Comparison of ENCODE assay signal across 12 cellular contexts in genomic region chr15:40766194-40766830, GRCh38. TPM values are rescaled to one million over a fixed set of nuclear protein-coding genes. Genes with fewer than 3 reads are reported as not detected.
DNase-seq lines count a peak whose midpoint lies in the region; ATAC-seq, FAIRE-seq and TF ChIP-seq lines count a peak whose summit lies in the region.
"Had no signal": no experiment of that assay in that cellular context is flagged by ENCODE, and none has a peak within 500 bp of the region (broad histone marks: within the 10 kb centered on the region; RNA-seq: fewer than 3 reads in every experiment).

No MANE protein-coding gene starts in this region.

- no peak overlapping the region for H2BK15ac ChIP-seq in H1 (ENCODE audit: low read length)

- H3K4me1 ChIP-seq in H1 (replicated peaks in 1 of 4; ENCODE audit: control insufficient read depth in 3 of 4, insufficient read depth in 4 of 4, low read length in 3 of 4), result peaks cover 6 to 30% (median 19%) of the 10 kb centered on the region in 4 experiments

- DNase-seq in activated CD4-positive, alpha-beta T cell treated with anti-CD3 and anti-CD28 coated beads for 36 hours, result no peak
- no peak for DNase-seq in activated CD4-positive, alpha-beta T cell treated with anti-CD3 and anti-CD28 coated beads for 1 hour
- peak; percentile 54 for DNase-seq in SK-N-DZ (ENCODE audit: low spot score)
- no peak for DNase-seq in H1 (ENCODE audit: low read depth in 1 of 2, low spot score in 2 of 2)
- no peak for DNase-seq in RKO (ENCODE audit: low spot score)
- no peak for DNase-seq in D721Med (ENCODE audit: insufficient read length, low spot score)
- DNase-seq: activated naive CD4-positive, alpha-beta T cell treated with Interleukin-2 at 50 U/mL for 16 hours; GF-D8; NCI-H146 had no signal

- no peak overlapping the region for H4K5ac ChIP-seq in H1 (ENCODE audit: insufficient read length, low read depth, low read length)

- peaks cover 14% of the 10 kb centered on the region; the same call in 1 of the 2 replicates for H3K23me2 ChIP-seq in H1 (ENCODE audit: low read depth, low read length)

- H4K20me1 ChIP-seq in H1 (replicated peaks in 1 of 2; ENCODE audit: control insufficient read depth in 1 of 2, insufficient read depth in 2 of 2, low read length in 2 of 2), result peaks cover 0 to 2% of the 10 kb centered on the region in 2 experiments

- POLR2A ChIA-PET in activated CD4-positive, alpha-beta T cell treated with anti-CD3 and anti-CD28 coated beads for 36 hours (lab: Charles Lee), result interaction anchor here (0.5 to 1.4 kb wide), 4 partner anchors 16 to 187 kb away, joined by 3 to 11 read pairs (median 6); partner anchors contain the start of gene CHAC1
- POLR2A ChIA-PET in H1 (lab: Charles Lee; ENCODE audit: partially characterized antibody), result interaction anchor here (0.9 to 2.0 kb wide), 9 partner anchors 10 to 128 kb away, joined by 3 to 9 read pairs (median 4); partner anchors contain the start of gene SPINT1

- H3K4me3 ChIP-seq in H1 (ENCODE audit: extremely low read depth in 1 of 4, insufficient read depth in 2 of 4, low read depth in 3 of 4, low read length in 4 of 4), result no peak overlapping the region
- no peak overlapping the region for H3K4me3 ChIP-seq in skin epidermis

- H3K27ac ChIP-seq in H1 (ENCODE audit: low read depth, low read length) (no peak overlapping the region), skin epidermis (peak overlapping the region in 13 of 21 experiments; percentile 26 to 84 (median 58))

- no peak overlapping the region for H2AFZ ChIP-seq in H1 (ENCODE audit: low read length)

- H3K79me1 ChIP-seq in H1 (ENCODE audit: low read depth, low read length), result no peaks in the 10 kb centered on the region; the same call in 1 of the 2 replicates

- H3K36me3 ChIP-seq in H1 (ENCODE audit: control insufficient read depth in 2 of 4, insufficient read depth in 4 of 4, low read length in 3 of 4), result no peaks in the 10 kb centered on the region

- no peak overlapping the region for H3K4me3 Mint-ChIP-seq in activated CD4-positive, alpha-beta T cell treated with anti-CD3 and anti-CD28 coated beads for 36 hours

- no peak for ATAC-seq in activated CD4-positive, alpha-beta T cell treated with anti-CD3 and anti-CD28 coated beads for 36 hours
- no peak for ATAC-seq in GM18502 (IDR thresholded peaks at IDR 0.05; ENCODE audit: poor library complexity, unreplicated experiment)

- peaks cover 48% of the 10 kb centered on the region for H3K4me1 Mint-ChIP-seq in activated CD4-positive, alpha-beta T cell treated with anti-CD3 and anti-CD28 coated beads for 36 hours

- no peaks in the 10 kb centered on the region for H3K9me3 Mint-ChIP-seq in activated CD4-positive, alpha-beta T cell treated with anti-CD3 and anti-CD28 coated beads for 36 hours (ENCODE audit: low read depth)

- intact Hi-C loops in activated CD4-positive, alpha-beta T cell treated with anti-CD3 and anti-CD28 coated beads for 36 hours (cut with DNase I, micrococcal nuclease), result no loop called here

- FAIRE-seq in H1 (lab: Jason Lieb, UNC) (no peak), D721Med (lab: Jason Lieb, UNC) (no peak)

- TF ChIP-seq RAD21 in H1 (IDR thresholded peaks at IDR 0.05 in 1 of 2, conservative IDR thresholded peaks at IDR 0.05 in 1 of 2; ENCODE audit: low read depth in 2 of 2, low read length in 2 of 2), result no peak

- 0 out of 2 replicates have a peak overlapping the region, but pooled peaks have one; percentile 4 for H4K8ac ChIP-seq in H1 (ENCODE audit: extremely low read depth, insufficient read depth, low read length)

- peak overlapping the region; percentile 44 to 65; a peak in 2 of 4 replicates for H3K4me2 ChIP-seq in H1 (ENCODE audit: insufficient read depth in 1 of 2, low read depth in 2 of 2, low read length in 2 of 2)

- 86% methylated on average over 8 of the region's 8 CpGs; no CpG with 5 or more reads in 1 of the 2 experiments for WGBS in H1 (ENCODE audit: extremely low coverage in 1 of 2, insufficient coverage in 1 of 2, insufficient read length in 1 of 2, insufficient replicate concordance in 2 of 2, low coverage in 1 of 2, low lambda C conversion rate in 2 of 2, missing lambda C conversion rate in 1 of 2), 2 experiments

- no peaks in the 10 kb centered on the region for H3K9me3 ChIP-seq in H1 (ENCODE audit: insufficient read depth in 2 of 2, low read depth in 1 of 2, low read length in 1 of 2)

- no peak overlapping the region for H3K14ac ChIP-seq in H1 (ENCODE audit: insufficient read length)

- TF ChIP-seq POLR2A in H1 (IDR thresholded peaks at IDR 0.05; ENCODE audit: control extremely low read depth in 1 of 2, low read depth in 2 of 2, low read length in 2 of 2), result no peak

- no peak overlapping the region for H3K56ac ChIP-seq in H1 (replicated peaks; ENCODE audit: insufficient read length, low read depth, low read length)

- H3K23ac ChIP-seq in H1 (ENCODE audit: insufficient read length), result no peak overlapping the region

- no peak overlapping the region for H3K4ac ChIP-seq in H1 (replicated peaks; ENCODE audit: insufficient read length, low read depth, low read length)

- H3K18ac ChIP-seq in H1 (ENCODE audit: extremely low read depth, low read length), result no peak overlapping the region

- no peaks in the 10 kb centered on the region for H3K27me3 Mint-ChIP-seq in activated CD4-positive, alpha-beta T cell treated with anti-CD3 and anti-CD28 coated beads for 36 hours

- CTCF ChIA-PET in activated CD4-positive, alpha-beta T cell treated with anti-CD3 and anti-CD28 coated beads for 36 hours (lab: Charles Lee), result interaction anchor here (0.7 to 1.9 kb wide), 5 partner anchors 12 to 1129 kb away, joined by 3 to 5 read pairs (median 4); no protein-coding TSS in a partner anchor
- CTCF ChIA-PET in H1 (lab: Charles Lee; ENCODE audit: partially characterized antibody), result interaction anchor here (0.6 to 15.3 kb wide), 14 partner anchors 10 to 727 kb away, joined by 3 to 184 read pairs (median 6); partner anchors contain the start of gene VPS18

- TF ChIP-seq CTCF in H1 (IDR thresholded peaks at IDR 0.05; ENCODE audit: control extremely low read depth in 1 of 3, insufficient read depth in 1 of 3, low read depth in 1 of 3, low read length in 3 of 3) (no peak), D721Med (IDR thresholded peaks at IDR 0.05; ENCODE audit: insufficient read depth, missing control alignments) (no peak)

- H2BK5ac ChIP-seq in H1 (ENCODE audit: low read depth, low read length), result peak overlapping the region; percentile 66; the same call in 1 of the 2 replicates

- no peak for TF ChIP-seq EP300 in H1 (IDR thresholded peaks at IDR 0.05; ENCODE audit: borderline replicate concordance in 1 of 2, low read depth in 2 of 2, low read length in 2 of 2)

- H3K9ac ChIP-seq in H1 (replicated peaks in 1 of 4; ENCODE audit: extremely low read depth in 1 of 4, low read depth in 3 of 4, low read length in 3 of 4), result no peak overlapping the region

- peak overlapping the region; percentile 47 for H3K27ac Mint-ChIP-seq in activated CD4-positive, alpha-beta T cell treated with anti-CD3 and anti-CD28 coated beads for 36 hours

- H3K79me2 ChIP-seq in H1 (ENCODE audit: control insufficient read depth in 1 of 2, insufficient read depth in 2 of 2, low read length in 2 of 2), result no peaks in the 10 kb centered on the region

- peaks cover 6% of the 10 kb centered on the region for H3K36me3 Mint-ChIP-seq in activated CD4-positive, alpha-beta T cell treated with anti-CD3 and anti-CD28 coated beads for 36 hours (ENCODE audit: low read depth)

- H2AK5ac ChIP-seq in H1 (ENCODE audit: low read depth, low read length), result no peak overlapping the region

- no peak overlapping the region for H2BK120ac ChIP-seq in H1 (replicated peaks; ENCODE audit: low read depth, low read length)

- H3K27me3 ChIP-seq in H1 (replicated peaks in 1 of 4; ENCODE audit: control insufficient read depth in 3 of 4, extremely low read depth in 1 of 4, insufficient read depth in 3 of 4, low read length in 3 of 4), result peaks cover 0 to 7% (median 3%) of the 10 kb centered on the region in 4 experiments; a peak in 5 of 7 replicates

- peak overlapping the region; percentile 49 for H4K91ac ChIP-seq in H1 (replicated peaks; ENCODE audit: insufficient read length, low read length)

- peak overlapping the region; percentile 84; the same call in 1 of the 2 replicates for H2BK12ac ChIP-seq in H1 (ENCODE audit: low read depth, low read length)

- H2BK20ac ChIP-seq in H1 (ENCODE audit: low read length), result 0 out of 2 replicates have a peak overlapping the region, but pooled peaks have one; percentile 13

RNA-seq across cellular contexts. Expression of gene GCHFR, which starts 2.4 kb away (rescaled TPM):
- 10 to 100 TPM; 32.8 to 41.1 TPM for total RNA-seq in activated CD4-positive, alpha-beta T cell treated with anti-CD3 and anti-CD28 coated beads for 36 hours
- 182 and 219 TPM in 2 replicates for polyA plus RNA-seq in SK-N-DZ (2014; cell fraction: cytosol; rRNA removed)
- 70.3 and 127 TPM in 2 replicates for polyA plus RNA-seq in SK-N-DZ (2014; cell fraction: nucleus; rRNA removed)
- total RNA-seq in H1 (2021; fragmentation: NEBNext Ultra II Directional; extraction: Animal tissue kit (Norgen Biotek cat#: 25700)), result 22.7 and 25.9 TPM in 2 replicates
- polyA plus RNA-seq in H1 (2011; rRNA removed), result 81.5 and 102 TPM in 2 replicates
- polyA plus RNA-seq in H1 (2011; cell fraction: cytosol; rRNA removed), result 59.2 TPM
- 56.4 TPM for polyA plus RNA-seq in H1 (2011; cell fraction: nucleus; rRNA removed)
- 21.1 to 35.2 TPM (median 30.6 TPM) in 4 replicates for polyA plus RNA-seq in H1 (2012, experiment 1 of 2)
- 35.5 TPM for polyA plus RNA-seq in H1 (2012, experiment 2 of 2)
- 29.6 TPM for polyA plus RNA-seq in H1 (2013, experiment 1 of 2)
- polyA plus RNA-seq in H1 (2013, experiment 2 of 2), result 28.9 TPM
- 8.3 and 8.8 TPM in 2 replicates for polyA minus RNA-seq in H1 (2011; rRNA and poly(A)+ RNA removed)
- 14.4 TPM for polyA minus RNA-seq in H1 (2011; cell fraction: cytosol; rRNA and poly(A)+ RNA removed)
- polyA minus RNA-seq in H1 (2011; cell fraction: nucleus; rRNA and poly(A)+ RNA removed), result 17.8 TPM

RNA-seq across cellular contexts. Expression of gene C15orf62, which starts 3.5 kb away (rescaled TPM):
- total RNA-seq in activated CD4-positive, alpha-beta T cell treated with anti-CD3 and anti-CD28 coated beads for 36 hours, result under 1 TPM; 0.58 to 0.80 TPM
- 2.1 and 2.9 TPM in 2 replicates for polyA plus RNA-seq in SK-N-DZ (2014; cell fraction: cytosol; rRNA removed)
- 1.9 and 2.4 TPM in 2 replicates for polyA plus RNA-seq in SK-N-DZ (2014; cell fraction: nucleus; rRNA removed)
- total RNA-seq in H1 (2021; fragmentation: NEBNext Ultra II Directional; extraction: Animal tissue kit (Norgen Biotek cat#: 25700)), result 0.56 and 0.57 TPM in 2 replicates
- 0.06 and 0.19 TPM in 2 replicates for polyA plus RNA-seq in H1 (2011; rRNA removed)
- polyA plus RNA-seq in H1 (2011; cell fraction: cytosol; rRNA removed), result 0.09 TPM
- polyA plus RNA-seq in H1 (2011; cell fraction: nucleus; rRNA removed), result 0.19 TPM
- polyA plus RNA-seq in H1 (2012, experiment 1 of 2), result 0.75 to 1.7 TPM (median 1.1 TPM) in 4 replicates
- 0.87 TPM for polyA plus RNA-seq in H1 (2012, experiment 2 of 2)
- 0.20 TPM for polyA plus RNA-seq in H1 (2013, experiment 1 of 2)
- 0.24 TPM for polyA plus RNA-seq in H1 (2013, experiment 2 of 2)
- polyA minus RNA-seq in H1 (2011; rRNA and poly(A)+ RNA removed), result 0.13 TPM in 1 of 2 replicates, not detected in the other
- polyA minus RNA-seq in H1 (2011; cell fraction: cytosol; rRNA and poly(A)+ RNA removed), result not detected
- polyA minus RNA-seq in H1 (2011; cell fraction: nucleus; rRNA and poly(A)+ RNA removed), result 0.80 TPM
- total RNA-seq: temporal lobe had no signal

RNA-seq across cellular contexts. Expression of gene RMDN3, which starts 11.3 kb away (rescaled TPM):
- total RNA-seq in activated CD4-positive, alpha-beta T cell treated with anti-CD3 and anti-CD28 coated beads for 36 hours, result 10 to 100 TPM; 12.3 to 18.8 TPM
- 15.5 and 17.3 TPM in 2 replicates for polyA plus RNA-seq in SK-N-DZ (2014; cell fraction: cytosol; rRNA removed)
- polyA plus RNA-seq in SK-N-DZ (2014; cell fraction: nucleus; rRNA removed), result 19.5 and 23.7 TPM in 2 replicates
- 24.1 and 25.0 TPM in 2 replicates for total RNA-seq in H1 (2021; fragmentation: NEBNext Ultra II Directional; extraction: Animal tissue kit (Norgen Biotek cat#: 25700))
- 10.8 and 13.8 TPM in 2 replicates for polyA plus RNA-seq in H1 (2011; rRNA removed)
- polyA plus RNA-seq in H1 (2011; cell fraction: cytosol; rRNA removed), result 20.3 TPM
- 13.7 TPM for polyA plus RNA-seq in H1 (2011; cell fraction: nucleus; rRNA removed)
- polyA plus RNA-seq in H1 (2012, experiment 1 of 2), result 15.4 to 21.6 TPM (median 20.6 TPM) in 4 replicates
- 8.8 TPM for polyA plus RNA-seq in H1 (2012, experiment 2 of 2)
- 15.6 TPM for polyA plus RNA-seq in H1 (2013, experiment 1 of 2)
- polyA plus RNA-seq in H1 (2013, experiment 2 of 2), result 17.2 TPM
- polyA minus RNA-seq in H1 (2011; rRNA and poly(A)+ RNA removed), result 7.7 and 9.4 TPM in 2 replicates
- 9.2 TPM for polyA minus RNA-seq in H1 (2011; cell fraction: cytosol; rRNA and poly(A)+ RNA removed)
- polyA minus RNA-seq in H1 (2011; cell fraction: nucleus; rRNA and poly(A)+ RNA removed), result 7.6 TPM

RNA-seq across cellular contexts. Expression of gene ZFYVE19, which starts 40.6 kb away (rescaled TPM):
- total RNA-seq in activated CD4-positive, alpha-beta T cell treated with anti-CD3 and anti-CD28 coated beads for 36 hours, result 10 to 100 TPM; 27.5 to 33.7 TPM
- polyA plus RNA-seq in SK-N-DZ (2014; cell fraction: cytosol; rRNA removed), result 35.9 and 37.3 TPM in 2 replicates
- 53.6 and 67.3 TPM in 2 replicates for polyA plus RNA-seq in SK-N-DZ (2014; cell fraction: nucleus; rRNA removed)
- 10.7 and 11.2 TPM in 2 replicates for total RNA-seq in H1 (2021; fragmentation: NEBNext Ultra II Directional; extraction: Animal tissue kit (Norgen Biotek cat#: 25700))
- polyA plus RNA-seq in H1 (2011; rRNA removed), result 21.8 and 23.7 TPM in 2 replicates
- polyA plus RNA-seq in H1 (2011; cell fraction: cytosol; rRNA removed), result 29.4 TPM
- 40.8 TPM for polyA plus RNA-seq in H1 (2011; cell fraction: nucleus; rRNA removed)
- 11.4 to 14.9 TPM (median 14.1 TPM) in 4 replicates for polyA plus RNA-seq in H1 (2012, experiment 1 of 2)
- polyA plus RNA-seq in H1 (2012, experiment 2 of 2), result 15.7 TPM
- polyA plus RNA-seq in H1 (2013, experiment 1 of 2), result 8.8 TPM
- polyA plus RNA-seq in H1 (2013, experiment 2 of 2), result 7.9 TPM
- 15.7 and 27.7 TPM in 2 replicates for polyA minus RNA-seq in H1 (2011; rRNA and poly(A)+ RNA removed)
- 11.6 TPM for polyA minus RNA-seq in H1 (2011; cell fraction: cytosol; rRNA and poly(A)+ RNA removed)
- 13.3 TPM for polyA minus RNA-seq in H1 (2011; cell fraction: nucleus; rRNA and poly(A)+ RNA removed)

RNA-seq across cellular contexts. Expression of gene DNAJC17, which starts 41.0 kb away (rescaled TPM):
- 10 to 100 TPM; 41.5 to 43.6 TPM for total RNA-seq in activated CD4-positive, alpha-beta T cell treated with anti-CD3 and anti-CD28 coated beads for 36 hours
- polyA plus RNA-seq in SK-N-DZ (2014; cell fraction: cytosol; rRNA removed), result 67.8 and 69.3 TPM in 2 replicates
- 37.5 and 67.9 TPM in 2 replicates for polyA plus RNA-seq in SK-N-DZ (2014; cell fraction: nucleus; rRNA removed)
- total RNA-seq in H1 (2021; fragmentation: NEBNext Ultra II Directional; extraction: Animal tissue kit (Norgen Biotek cat#: 25700)), result 39.5 and 43.8 TPM in 2 replicates
- 45.4 and 47.2 TPM in 2 replicates for polyA plus RNA-seq in H1 (2011; rRNA removed)
- polyA plus RNA-seq in H1 (2011; cell fraction: cytosol; rRNA removed), result 58.5 TPM
- polyA plus RNA-seq in H1 (2011; cell fraction: nucleus; rRNA removed), result 40.6 TPM
- polyA plus RNA-seq in H1 (2012, experiment 1 of 2), result 46.9 to 61.4 TPM (median 54.1 TPM) in 4 replicates
- 25.1 TPM for polyA plus RNA-seq in H1 (2012, experiment 2 of 2)
- polyA plus RNA-seq in H1 (2013, experiment 1 of 2), result 57.1 TPM
- polyA plus RNA-seq in H1 (2013, experiment 2 of 2), result 51.5 TPM
- 26.1 and 28.2 TPM in 2 replicates for polyA minus RNA-seq in H1 (2011; rRNA and poly(A)+ RNA removed)
- 26.9 TPM for polyA minus RNA-seq in H1 (2011; cell fraction: cytosol; rRNA and poly(A)+ RNA removed)
- 10.4 TPM for polyA minus RNA-seq in H1 (2011; cell fraction: nucleus; rRNA and poly(A)+ RNA removed)
